Comparison of ENCODE assay signal across 1 cellular context in the genomic region with DNA sequence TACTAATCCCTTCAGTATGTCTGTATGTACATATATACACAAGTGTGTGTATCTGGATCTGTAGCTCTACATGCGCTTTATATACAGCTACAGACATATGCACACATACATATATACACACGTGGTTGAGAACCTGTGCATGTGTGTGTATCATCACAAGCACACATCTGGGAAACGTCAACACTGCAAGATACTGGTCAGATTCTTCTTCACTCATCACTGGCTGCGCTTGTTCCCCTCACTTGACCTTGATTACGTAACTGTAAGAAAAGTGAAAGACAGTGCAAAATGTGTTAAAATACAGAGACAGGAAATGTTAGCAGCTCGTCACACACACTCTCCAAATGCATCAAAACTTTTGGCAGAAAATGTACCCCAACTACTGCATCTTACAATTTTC.
TF ChIP-seq lines count a peak whose summit lies in the region.

No MANE protein-coding gene starts in this region.

TF ChIP-seq in IMR-90, 13 proteins besides CTCF, POLR2A, EP300 and RAD21 (continued from another document):
- TF ChIP-seq, protein P1, sequence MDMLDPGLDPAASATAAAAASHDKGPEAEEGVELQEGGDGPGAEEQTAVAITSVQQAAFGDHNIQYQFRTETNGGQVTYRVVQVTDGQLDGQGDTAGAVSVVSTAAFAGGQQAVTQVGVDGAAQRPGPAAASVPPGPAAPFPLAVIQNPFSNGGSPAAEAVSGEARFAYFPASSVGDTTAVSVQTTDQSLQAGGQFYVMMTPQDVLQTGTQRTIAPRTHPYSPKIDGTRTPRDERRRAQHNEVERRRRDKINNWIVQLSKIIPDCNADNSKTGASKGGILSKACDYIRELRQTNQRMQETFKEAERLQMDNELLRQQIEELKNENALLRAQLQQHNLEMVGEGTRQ (IDR thresholded peaks at IDR 0.05; ENCODE audit: low read depth, low read length) = no peak
- TF ChIP-seq MXI1 (IDR thresholded peaks at IDR 0.05; ENCODE audit: borderline replicate concordance, low read depth, low read length) = 0 out of 2 replicates have a peak, but pooled peaks have one; percentile 31
- TF ChIP-seq CEBPB (IDR thresholded peaks at IDR 0.05; ENCODE audit: low read depth, low read length) = peak; percentile 90
